Comparison of ENCODE assay signal across 1 cellular context in the genomic region with DNA sequence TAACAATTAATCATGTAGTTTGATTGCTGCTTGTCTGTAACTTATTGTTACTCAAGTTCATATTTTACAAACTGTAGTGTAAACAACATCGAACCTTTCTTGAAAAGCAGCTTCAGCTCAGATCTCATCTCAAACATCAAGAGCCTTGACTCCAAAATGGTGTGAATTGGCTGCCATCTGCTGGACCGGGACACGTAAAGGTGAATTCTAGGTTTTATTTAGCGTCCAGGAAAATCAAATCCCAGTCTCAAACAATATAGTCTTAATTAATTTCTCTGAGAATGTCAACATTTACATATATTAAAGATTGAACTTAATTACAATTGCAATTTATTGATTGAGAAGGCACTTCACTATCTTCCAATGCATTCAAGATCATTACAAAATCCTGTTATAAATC.
TF ChIP-seq lines count a peak whose summit lies in the region.

No MANE protein-coding gene starts in this region.

TF ChIP-seq in H1, 55 proteins besides CTCF, POLR2A, EP300 and RAD21 (continued from another document):
- TF ChIP-seq JUN (IDR thresholded peaks at IDR 0.05; ENCODE audit: low read depth, low read length) (no peak), EZH2 (IDR thresholded peaks at IDR 0.05; ENCODE audit: low read depth, low read length, severe bottlenecking) (no peak), SAP30 (IDR thresholded peaks at IDR 0.05; ENCODE audit: insufficient read depth, insufficient replicate concordance, low read length) (no peak)
